Comparison of ENCODE assay signal across 1 cellular context in genomic region chr7:42746226-42746625, GRCh38.
TF ChIP-seq lines count a peak whose summit lies in the region.

No MANE protein-coding gene starts in this region.

TF ChIP-seq in HepG2, 621 proteins besides CTCF, POLR2A, EP300 and RAD21 (continued from another document):
- TF ChIP-seq KIAA2018 (CRISPR knock-in tag; IDR thresholded peaks at IDR 0.05; ENCODE audit: borderline replicate concordance), result no peak
- no peak for TF ChIP-seq ETV6 (CRISPR knock-in tag; conservative IDR thresholded peaks at IDR 0.05)
- no peak for TF ChIP-seq ZUFSP (CRISPR knock-in tag; IDR thresholded peaks at IDR 0.05; ENCODE audit: borderline replicate concordance)
- TF ChIP-seq ZNF883 (CRISPR knock-in tag; IDR thresholded peaks at IDR 0.05; ENCODE audit: not compliant biosample characterization), result no peak
